In the genomic region with DNA sequence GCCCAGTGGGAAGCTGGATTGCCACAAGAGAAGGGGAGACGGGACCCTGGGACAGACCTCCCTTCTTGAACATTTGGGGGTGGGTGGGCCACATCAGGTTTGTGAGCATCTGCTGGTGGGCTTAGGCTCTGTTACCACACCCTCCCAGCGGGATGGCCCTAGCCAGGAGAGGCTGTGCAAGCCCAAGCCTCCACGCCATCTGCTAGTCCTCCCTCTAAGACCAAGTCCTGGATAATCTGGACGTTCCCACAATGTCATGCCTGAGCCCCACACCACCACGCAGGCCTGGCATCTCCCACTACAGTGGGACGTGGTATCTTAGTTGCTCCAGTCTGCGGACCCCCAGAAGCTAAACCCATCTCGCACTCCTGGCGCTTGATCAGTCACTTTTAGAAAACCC, we compare ENCODE assay signal across 13 cellular contexts. TPM values are rescaled to one million over a fixed set of nuclear protein-coding genes. Genes with fewer than 3 reads are reported as not detected.
DNase-seq lines count a peak whose midpoint lies in the region; ATAC-seq and TF ChIP-seq lines count a peak whose summit lies in the region.
"Had no signal": no experiment of that assay in that cellular context is flagged by ENCODE, and none has a peak within 500 bp of the region (broad histone marks: within the 10 kb centered on the region; RNA-seq: fewer than 3 reads in every experiment).

No MANE protein-coding gene starts in this region.

- H3K27ac Mint-ChIP-seq in dendritic cell treated with granulocyte-macrophage colony-stimulating factor and Interleukin-4, amounts not matched to agents 40 ng/mL and 50 ng/mL, for 4 days: peak overlapping the region; percentile 91
- peak overlapping the region; percentile 74 to 98 (median 87) for H3K27ac Mint-ChIP-seq in naive thymus-derived CD8-positive, alpha-beta T cell
- no peak overlapping the region for H3K27ac Mint-ChIP-seq in stimulated activated naive B cell treated with anti-CD40 and anti-IgM and Interleukin-4, amounts not matched to agents 10 μg/mL and 1 μg/mL and 100 μg/mL, for 72 hours

- H3K4me1 Mint-ChIP-seq in dendritic cell treated with granulocyte-macrophage colony-stimulating factor and Interleukin-4, amounts not matched to agents 40 ng/mL and 50 ng/mL, for 4 days (ENCODE audit: low read depth): peaks cover 48% of the 10 kb centered on the region
- peaks cover 22 to 54% (median 45%) of the 10 kb centered on the region in 4 donors for H3K4me1 Mint-ChIP-seq in naive thymus-derived CD8-positive, alpha-beta T cell
- peaks cover 15 to 33% of the 10 kb centered on the region in 2 donors for H3K4me1 Mint-ChIP-seq in stimulated activated naive B cell treated with anti-CD40 and anti-IgM and Interleukin-4, amounts not matched to agents 10 μg/mL and 1 μg/mL and 100 μg/mL, for 72 hours

- H3K4me1 ChIP-seq in right cardiac atrium (ENCODE audit: control insufficient read depth, insufficient read depth, low read length) (peaks cover 2% of the 10 kb centered on the region), vagina (peaks cover 56% of the 10 kb centered on the region)

- TF ChIP-seq CTCF in vagina (IDR thresholded peaks at IDR 0.05): no peak

- no peaks in the 10 kb centered on the region for H3K9me3 Mint-ChIP-seq in dendritic cell treated with granulocyte-macrophage colony-stimulating factor and Interleukin-4, amounts not matched to agents 40 ng/mL and 50 ng/mL, for 4 days
- H3K9me3 Mint-ChIP-seq in naive thymus-derived CD8-positive, alpha-beta T cell: no peaks in the 10 kb centered on the region
- no peaks in the 10 kb centered on the region for H3K9me3 Mint-ChIP-seq in stimulated activated naive B cell treated with anti-CD40 and anti-IgM and Interleukin-4, amounts not matched to agents 10 μg/mL and 1 μg/mL and 100 μg/mL, for 72 hours
- H3K9me3 Mint-ChIP-seq: IgD-negative memory B cell had no signal

- H3K27ac ChIP-seq in right cardiac atrium (ENCODE audit: low read length) (peak overlapping the region; percentile 34), vagina (peak overlapping the region; percentile 99)

- H3K4me3 Mint-ChIP-seq in dendritic cell treated with granulocyte-macrophage colony-stimulating factor and Interleukin-4, amounts not matched to agents 40 ng/mL and 50 ng/mL, for 4 days: no peak overlapping the region
- peak overlapping the region in 7 of 10 donors; percentile 18 to 78 (median 62) for H3K4me3 Mint-ChIP-seq in naive thymus-derived CD8-positive, alpha-beta T cell
- H3K4me3 Mint-ChIP-seq in stimulated activated naive B cell treated with anti-CD40 and anti-IgM and Interleukin-4, amounts not matched to agents 10 μg/mL and 1 μg/mL and 100 μg/mL, for 72 hours: no peak overlapping the region
- H3K4me3 Mint-ChIP-seq: IgD-negative memory B cell had no signal

- no peak for TF ChIP-seq POLR2A in vagina (IDR thresholded peaks at IDR 0.05)

- peaks cover 26% of the 10 kb centered on the region for H3K27me3 Mint-ChIP-seq in dendritic cell treated with granulocyte-macrophage colony-stimulating factor and Interleukin-4, amounts not matched to agents 40 ng/mL and 50 ng/mL, for 4 days
- H3K27me3 Mint-ChIP-seq in naive thymus-derived CD8-positive, alpha-beta T cell: no peaks in the 10 kb centered on the region
- peaks cover 4 to 10% of the 10 kb centered on the region in 2 donors for H3K27me3 Mint-ChIP-seq in stimulated activated naive B cell treated with anti-CD40 and anti-IgM and Interleukin-4, amounts not matched to agents 10 μg/mL and 1 μg/mL and 100 μg/mL, for 72 hours

- no peaks in the 10 kb centered on the region for H3K27me3 ChIP-seq in right cardiac atrium (ENCODE audit: control insufficient read depth, insufficient read depth)
- no peaks in the 10 kb centered on the region for H3K27me3 ChIP-seq in vagina

- peak in 1 of 3 donors; percentile 30 for DNase-seq in right cardiac atrium
- DNase-seq in Right ventricle myocardium inferior (ENCODE audit: missing footprints): no peak
- DNase-seq in naive thymus-derived CD8-positive, alpha-beta T cell: no peak
- no peak for DNase-seq in vagina (ENCODE audit: extremely low spot score in 2 of 2)
- no peak for DNase-seq in NCI-H1694 (lab: John Stamatoyannopoulos, UW)
- DNase-seq in stimulated activated naive B cell treated with anti-CD40 and anti-IgM and Interleukin-4, amounts not matched to agents 10 μg/mL and 1 μg/mL and 100 μg/mL, for 72 hours: no peak
- no peak for DNase-seq in SW 1271 (lab: John Stamatoyannopoulos, UW)
- DNase-seq: activated gamma-delta T cell, NCI-H1436 treated with DMSO at 0.1 percent for 48 hours, SHP77 had no signal

- WGBS in right cardiac atrium: 69% methylated on average over 9 of the region's 9 CpGs

- intact Hi-C loops in right cardiac atrium (cut with DNase I): loop anchor here in 1 of 4 donors (2.0 kb wide), 1 partner anchor 21 kb away; a partner anchor contains a TSS
- intact Hi-C loops in Right ventricle myocardium inferior (cut with DNase I): loop anchor here (1.0 kb wide), 1 partner anchor 21 kb away; no protein-coding TSS in a partner anchor
- intact Hi-C loops in dendritic cell treated with granulocyte-macrophage colony-stimulating factor and Interleukin-4, amounts not matched to agents 40 ng/mL and 50 ng/mL, for 4 days (cut with micrococcal nuclease): no loop called here
- intact Hi-C loops in vagina (cut with DNase I): loop anchor here (10.0 kb wide), 1 partner anchor 77 kb away; a partner anchor contains a TSS

- H3K36me3 Mint-ChIP-seq in dendritic cell treated with granulocyte-macrophage colony-stimulating factor and Interleukin-4, amounts not matched to agents 40 ng/mL and 50 ng/mL, for 4 days (ENCODE audit: low read depth): no peaks in the 10 kb centered on the region
- no peaks in the 10 kb centered on the region for H3K36me3 Mint-ChIP-seq in naive thymus-derived CD8-positive, alpha-beta T cell
- peaks cover 1 to 3% of the 10 kb centered on the region in 2 donors for H3K36me3 Mint-ChIP-seq in stimulated activated naive B cell treated with anti-CD40 and anti-IgM and Interleukin-4, amounts not matched to agents 10 μg/mL and 1 μg/mL and 100 μg/mL, for 72 hours
- H3K36me3 Mint-ChIP-seq: IgD-negative memory B cell had no signal

- H3K4me3 ChIP-seq in right cardiac atrium (ENCODE audit: low read length) (no peak overlapping the region), vagina (no peak overlapping the region)
- H3K4me3 ChIP-seq: GM12878 had no signal

- POLR2A ChIA-PET in naive thymus-derived CD8-positive, alpha-beta T cell (lab: Charles Lee): interaction anchor here (0.5 to 8.4 kb wide), 4 partner anchors 10 to 245 kb away, joined by 3 to 128 read pairs (median 5); a partner anchor contains a TSS

- H3K9me3 ChIP-seq in right cardiac atrium (ENCODE audit: control insufficient read depth, low read length) (no peaks in the 10 kb centered on the region), vagina (no peaks in the 10 kb centered on the region)

- no peak for ATAC-seq in right cardiac atrium
- no peak for ATAC-seq in Right ventricle myocardium inferior
- ATAC-seq in naive thymus-derived CD8-positive, alpha-beta T cell: no peak
- no peak for ATAC-seq in stimulated activated naive B cell treated with anti-CD40 and anti-IgM and Interleukin-4, amounts not matched to agents 10 μg/mL and 1 μg/mL and 100 μg/mL, for 72 hours (replicated peaks)
- ATAC-seq: GM12878 had no signal

- H3K36me3 ChIP-seq in vagina: no peaks in the 10 kb centered on the region

RNA-seq across cellular contexts. Expression of a gene that starts 3.7 kb away (rescaled TPM):
- 10 to 100 TPM in 2 of 4 donors, 1 to 10 TPM in 2; 8.3 to 12.0 (median 10.3) TPM for total RNA-seq in right cardiac atrium
- polyA plus RNA-seq in right cardiac atrium: 4.5 TPM
- 12.7 TPM for total RNA-seq in Right ventricle myocardium inferior
- total RNA-seq in naive thymus-derived CD8-positive, alpha-beta T cell: 10 to 100 TPM; 11.0 to 12.3 TPM
- 1 to 10 TPM; 3.3 to 4.2 (median 3.4) TPM for polyA plus RNA-seq in naive thymus-derived CD8-positive, alpha-beta T cell
- total RNA-seq in vagina: 3.4 TPM

RNA-seq across cellular contexts. Expression of a gene that starts 12.1 kb away (rescaled TPM):
- 1 to 10 TPM; 1.2 to 2.2 (median 1.7) TPM for total RNA-seq in right cardiac atrium
- 1.3 TPM for polyA plus RNA-seq in right cardiac atrium
- total RNA-seq in Right ventricle myocardium inferior: 1.6 TPM
- 1 to 10 TPM; 2.6 to 2.8 TPM for total RNA-seq in naive thymus-derived CD8-positive, alpha-beta T cell
- under 1 TPM in 2 of 3 donors, not detected in 1; 0.16 to 0.22 TPM for polyA plus RNA-seq in naive thymus-derived CD8-positive, alpha-beta T cell
- 4.4 TPM for total RNA-seq in vagina
- polyA plus RNA-seq: IgD-negative memory B cell had no signal

RNA-seq across cellular contexts. Expression of a gene that starts 21.8 kb away (rescaled TPM):
- total RNA-seq in right cardiac atrium (100 to 1,000 TPM; 151 to 202 (median 169) TPM), Right ventricle myocardium inferior (162 TPM), vagina (299 TPM)
- polyA plus RNA-seq in right cardiac atrium: 315 TPM
- 100 to 1,000 TPM; 189 to 202 TPM for total RNA-seq in naive thymus-derived CD8-positive, alpha-beta T cell
- polyA plus RNA-seq in naive thymus-derived CD8-positive, alpha-beta T cell: 100 to 1,000 TPM; 369 to 466 (median 374) TPM

RNA-seq across cellular contexts. Expression of a gene that starts 46.0 kb away (rescaled TPM):
- total RNA-seq in right cardiac atrium: 100 to 1,000 TPM; 144 to 196 (median 183) TPM
- polyA plus RNA-seq in right cardiac atrium: 234 TPM
- total RNA-seq in Right ventricle myocardium inferior: 275 TPM
- total RNA-seq in naive thymus-derived CD8-positive, alpha-beta T cell: 100 to 1,000 TPM in 1 of 2 experiments, 10 to 100 TPM in 1; 99.3 to 102 TPM
- 1 to 10 TPM in 2 of 3 donors, under 1 TPM in 1; 0.56 to 4.9 (median 2.4) TPM for polyA plus RNA-seq in naive thymus-derived CD8-positive, alpha-beta T cell
- 35.8 TPM for total RNA-seq in vagina

RNA-seq across cellular contexts. Expression of a gene that starts 52.8 kb away (rescaled TPM):
- 10 to 100 TPM; 51.6 to 56.5 (median 52.8) TPM for total RNA-seq in right cardiac atrium
- polyA plus RNA-seq in right cardiac atrium: 103 TPM
- total RNA-seq in Right ventricle myocardium inferior: 57.0 TPM
- 10 to 100 TPM; 61.9 to 64.8 TPM for total RNA-seq in naive thymus-derived CD8-positive, alpha-beta T cell
- polyA plus RNA-seq in naive thymus-derived CD8-positive, alpha-beta T cell: 100 to 1,000 TPM in 2 of 3 donors, 10 to 100 TPM in 1; 96.9 to 130 (median 103) TPM
- total RNA-seq in vagina: 73.7 TPM

Comparison
In these comparisons a context has a peak if more than half of its experiments do, and no peak if none do; other contexts are left out.
1. H3K4me3 Mint-ChIP-seq: peak in naive thymus-derived CD8-positive, alpha-beta T cell (7 of 10); none in dendritic cell treated with granulocyte-macrophage colony-stimulating factor and Interleukin-4, amounts not matched to agents 40 ng/mL and 50 ng/mL, for 4 days (single experiment) and stimulated activated naive B cell treated with anti-CD40 and anti-IgM and Interleukin-4, amounts not matched to agents 10 μg/mL and 1 μg/mL and 100 μg/mL, for 72 hours (0 of 2).